ENCODE assay signal across 17 cellular contexts in the genomic region with DNA sequence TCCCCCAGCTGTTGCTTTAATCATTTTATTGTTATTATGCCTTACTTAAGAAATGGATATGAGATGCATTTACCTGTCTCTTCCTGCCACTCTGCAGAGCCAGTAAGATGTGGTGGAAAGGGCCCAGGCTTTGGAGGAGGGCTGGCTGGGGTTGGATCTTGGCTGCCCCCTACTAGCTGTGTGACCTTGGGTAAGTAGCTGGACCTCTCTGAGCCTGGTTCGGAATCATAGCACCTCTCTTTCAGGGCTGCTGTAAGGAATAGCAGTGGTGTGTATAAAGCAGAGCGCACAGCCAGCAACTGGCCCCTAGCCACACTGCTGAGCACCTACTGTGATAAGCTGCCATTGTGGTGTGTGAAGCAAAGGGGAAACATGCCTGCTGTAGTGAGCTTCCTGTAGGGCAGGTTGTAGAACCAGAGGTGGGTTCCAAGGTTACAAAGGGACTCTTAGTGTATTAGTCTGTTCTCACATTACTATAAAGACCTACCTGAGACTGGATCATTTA. TPM values are rescaled to one million over a fixed set of nuclear protein-coding genes. Genes with fewer than 3 reads are reported as not detected.
DNase-seq lines count a peak whose midpoint lies in the region; ATAC-seq, FAIRE-seq and TF ChIP-seq lines count a peak whose summit lies in the region.
"Had no signal": no experiment of that assay in that cellular context is flagged by ENCODE, and none has a peak within 500 bp of the region (broad histone marks: within the 10 kb centered on the region; RNA-seq: fewer than 3 reads in every experiment).

No MANE protein-coding gene starts in this region.

- no peaks in the 10 kb centered on the region for H3K9me3 ChIP-seq in K562 (replicated peaks; ENCODE audit: control insufficient read depth, insufficient read depth, low read depth, low read length)
- H3K9me3 ChIP-seq in H9 (ENCODE audit: control insufficient read depth, low read depth, low read length) = no peaks in the 10 kb centered on the region

- H4K5ac ChIP-seq in H9 (ENCODE audit: insufficient read length, low read depth, low read length) = no peak overlapping the region

- H3K36me3 Mint-ChIP-seq in H9 (ENCODE audit: insufficient read depth in 1 of 3, low read depth in 3 of 3) = peaks cover 0 to 1% (median under 1%) of the 10 kb centered on the region in 3 experiments; a peak in 2 of 7 replicates
- H3K36me3 Mint-ChIP-seq: IgD-negative memory B cell had no signal

- 18% methylated on average over 2 of the region's 2 CpGs for WGBS in K562 (ENCODE audit: insufficient coverage, low coverage, missing lambda C conversion rate)
- no CpG with 5 or more reads among the region's 2 CpGs for WGBS in H9 (ENCODE audit: extremely low coverage, insufficient read length, low lambda C conversion rate)

- no peaks in the 10 kb centered on the region for H3K79me1 ChIP-seq in H9 (ENCODE audit: insufficient read depth, low read depth, low read length, poor library complexity, severe bottlenecking)

- H2BK5ac ChIP-seq in H9 (ENCODE audit: insufficient read length, low read length) = no peak overlapping the region

- H4K8ac ChIP-seq in H9 (replicated peaks; ENCODE audit: insufficient read length, low read depth, low read length) = no peak overlapping the region

- no peak overlapping the region for H2BK12ac ChIP-seq in H9 (ENCODE audit: insufficient read length, low read depth, low read length)

- peaks cover 28 to 59% of the 10 kb centered on the region in 2 experiments; a peak in 4 of 5 replicates for H3K27me3 ChIP-seq in K562 (ENCODE audit: control insufficient read depth in 2 of 2, insufficient read depth in 2 of 2, low read length in 2 of 2)
- H3K27me3 ChIP-seq in H9 (ENCODE audit: insufficient read depth, low read length) = no peaks in the 10 kb centered on the region

- H2BK120ac ChIP-seq in H9 (ENCODE audit: low read depth, low read length, poor library complexity, severe bottlenecking) = no peak overlapping the region

- peaks cover 0 to 2% of the 10 kb centered on the region in 2 experiments; a peak in 2 of 4 replicates for H3K4me1 Mint-ChIP-seq in H9
- H3K4me1 Mint-ChIP-seq: B cell had no signal

- no peak for TF ChIP-seq RAD21 in K562 (CRISPR knock-in tag; conservative IDR thresholded peaks at IDR 0.05 in 1 of 2, IDR thresholded peaks at IDR 0.05 in 1 of 2)

- POLR2A ChIA-PET in K562 (lab: Yijun Ruan, JAX) = interaction anchor here (0.6 to 0.7 kb wide), 2 partner anchors 17 to 900 kb away, joined by 3 read pairs; no protein-coding TSS in a partner anchor

- in situ Hi-C loops in K562 (cut with MboI) = no loop called here

- CTCF ChIA-PET in K562 (lab: Yijun Ruan, JAX; ENCODE audit: low intra/inter-chr PET ratio) = no interaction called here

- H3K36me3 ChIP-seq in K562 (ENCODE audit: control insufficient read depth, insufficient read depth, low read length) = no peaks in the 10 kb centered on the region

- peaks cover 4% of the 10 kb centered on the region for H3K23me2 ChIP-seq in H9 (ENCODE audit: insufficient read length, low read depth, low read length, poor library complexity, severe bottlenecking)

- peaks cover 9% of the 10 kb centered on the region; the same call in 1 of the 2 replicates for H4K20me1 ChIP-seq in K562 (replicated peaks; ENCODE audit: control insufficient read depth, insufficient read depth, low read length)
- H4K20me1 ChIP-seq in H9 (ENCODE audit: control insufficient read depth, insufficient read depth, insufficient read length) = no peaks in the 10 kb centered on the region

- peaks cover 0 to 1% of the 10 kb centered on the region in 2 experiments; a peak in 4 of 5 replicates for H3K9me3 Mint-ChIP-seq in H9
- H3K9me3 Mint-ChIP-seq: CD4-positive, alpha-beta T cell had no signal

- intact Hi-C loops in left ventricle myocardium superior (cut with micrococcal nuclease) (no loop called here), Right ventricle myocardium inferior (cut with DNase I) (no loop called here), K562 (cut with micrococcal nuclease) (no loop called here)

- no peak overlapping the region for H3T11ph ChIP-seq in H9 (ENCODE audit: low read length)

- no peak overlapping the region for H3K27ac Mint-ChIP-seq in H9
- H3K27ac Mint-ChIP-seq: B cell; CD4-positive, alpha-beta T cell; IgD-negative memory B cell had no signal

- no peak overlapping the region for H3K18ac ChIP-seq in H9 (ENCODE audit: insufficient read length, low read depth, low read length)

- H3K4ac ChIP-seq in H9 (ENCODE audit: low read depth, low read length) = no peak overlapping the region

- H3K27me3 Mint-ChIP-seq in H9 (ENCODE audit: low read depth) = peaks cover 14% of the 10 kb centered on the region

- no peak overlapping the region for H3K56ac ChIP-seq in H9 (ENCODE audit: insufficient read length, low read depth, low read length)

- TF ChIP-seq EP300 in K562 (IDR thresholded peaks at IDR 0.05; ENCODE audit: low read length) = no peak

- H3K4me1 ChIP-seq in K562 (replicated peaks in 1 of 2; ENCODE audit: control insufficient read depth in 2 of 2, insufficient read depth in 2 of 2, low read length in 2 of 2) (peaks cover 0 to 4% of the 10 kb centered on the region in 2 experiments; a peak in 2 of 5 replicates), H9 (ENCODE audit: insufficient read depth, low read length) (no peaks in the 10 kb centered on the region)

- BruUV-seq in K562 (replicated peaks; lab: Mats Ljungman, UMichigan) = no TSS peak

- H3K4me3 Mint-ChIP-seq in H9 = no peak overlapping the region
- H3K4me3 Mint-ChIP-seq: B cell; CD4-positive, alpha-beta T cell; IgD-negative memory B cell had no signal

- DNase-seq in left ventricle myocardium superior (no peak), Right ventricle myocardium inferior (ENCODE audit: missing footprints) (no peak), NCI-H146 (lab: John Stamatoyannopoulos, UW) (peak; percentile 25), K562 (ENCODE audit: extremely low read depth in 1 of 4, low spot score in 3 of 4) (no peak), H54 (ENCODE audit: insufficient read length, low spot score) (no peak), H9 (no peak), iPS-NIHi11 (ENCODE audit: low spot score) (no peak)
- DNase-seq: C1 segment of cervical spinal cord; Calu3; CD4-positive, alpha-beta T cell; DMS 273 treated with DMSO at 0.1 percent for 48 hours; GM23248; HCEC 1CT had no signal

- ATAC-seq in left ventricle myocardium superior (peak; percentile 64), Right ventricle myocardium inferior (no peak), K562 (no peak)
- ATAC-seq: GM12878 had no signal

- H3K4me3 ChIP-seq in K562 = no peak overlapping the region
- H3K4me3 ChIP-seq: GM12878, GM23248 had no signal

- H3K27ac ChIP-seq in K562 (ENCODE audit: extremely low read depth, low read depth, low read length) = no peak overlapping the region
- no peak overlapping the region for H3K27ac ChIP-seq in H9 (ENCODE audit: insufficient read length, low read depth, low read length)
- H3K27ac ChIP-seq: GM23248 had no signal

- H3K79me2 ChIP-seq in K562 (ENCODE audit: control insufficient read depth, insufficient read depth, low read length) (no peaks in the 10 kb centered on the region), H9 (ENCODE audit: insufficient read depth, low read length) (no peaks in the 10 kb centered on the region)

- H2AK5ac ChIP-seq in H9 (ENCODE audit: insufficient read length, low read length) = no peak overlapping the region

- H3K9me1 ChIP-seq in K562 (ENCODE audit: control insufficient read depth, insufficient read depth, low read length) = peaks cover 5% of the 10 kb centered on the region

- no peak overlapping the region for H2BK20ac ChIP-seq in H9 (ENCODE audit: low read depth, low read length, poor library complexity, severe bottlenecking)

- H3K14ac ChIP-seq in H9 (ENCODE audit: insufficient read depth, low read length) = no peak overlapping the region; the same call in 1 of the 2 replicates

- no peak overlapping the region for H2AFZ ChIP-seq in K562 (ENCODE audit: low read depth, low read length)
- no peak overlapping the region for H2AFZ ChIP-seq in H9 (ENCODE audit: low read length)
- H2AFZ ChIP-seq: GM23248 had no signal

- H2BK15ac ChIP-seq in H9 (ENCODE audit: low read depth, low read length) = no peak overlapping the region

- no peak for FAIRE-seq in K562 (lab: Jason Lieb, UNC)
- no peak for FAIRE-seq in H54 (lab: Jason Lieb, UNC)
- FAIRE-seq: GM12878, GM18507 had no signal

- no peak overlapping the region for H3K23ac ChIP-seq in H9 (ENCODE audit: insufficient read length, low read depth, low read length)

- no peak overlapping the region for H4K91ac ChIP-seq in H9 (ENCODE audit: insufficient read length, low read depth, low read length)

- H3K4me2 ChIP-seq in K562 (ENCODE audit: insufficient read depth, low read length) (no peak overlapping the region), H9 (ENCODE audit: insufficient read depth, insufficient read length, low read length) (no peak overlapping the region)

- no peak for TF ChIP-seq CTCF in K562 (IDR thresholded peaks at IDR 0.05 in 2 of 3, conservative IDR thresholded peaks at IDR 0.05 in 1 of 3; ENCODE audit: insufficient read depth in 2 of 3, low read depth in 1 of 3, low read length in 3 of 3)
- no peak for TF ChIP-seq CTCF in H9 (conservative IDR thresholded peaks at IDR 0.05)

- H3K9ac ChIP-seq in K562 (ENCODE audit: insufficient read depth in 1 of 2, low read depth in 2 of 2, low read length in 2 of 2) (no peak overlapping the region), H9 (ENCODE audit: extremely low read depth, insufficient read length, low read length) (no peak overlapping the region)
- H3K9ac ChIP-seq: GM23248 had no signal

- TF ChIP-seq POLR2A in K562 (conservative IDR thresholded peaks at IDR 0.05) = no peak
- no peak for TF ChIP-seq POLR2A in H54 (IDR thresholded peaks at IDR 0.05; ENCODE audit: low read depth, low read length)

RNA-seq across cellular contexts. Expression of a gene that starts 23.9 kb away (rescaled TPM):
- 42.2 TPM for total RNA-seq in left ventricle myocardium superior
- total RNA-seq in Right ventricle myocardium inferior = 39.3 TPM
- 2.1 and 2.2 TPM in 2 replicates for total RNA-seq in K562 (2011; cell fraction: chromatin; rRNA removed; ENCODE audit: low replicate concordance)
- total RNA-seq in K562 (2011; cell fraction: nucleolus; rRNA removed) = 0.92 and 1.2 TPM in 2 replicates
- 1.1 and 1.5 TPM in 2 replicates for total RNA-seq in K562 (2011; cell fraction: nucleoplasm; rRNA removed)
- total RNA-seq in K562 (2014; rRNA removed) = 0.45 and 0.54 TPM in 2 replicates
- 0.16 and 0.18 TPM in 2 replicates for total RNA-seq in K562 (2014; rRNA removed; fragmentation: Illumina TruSeq; extraction: Trizol)
- 0.29 and 0.49 TPM in 2 replicates for total RNA-seq in K562 (2015; rRNA removed; fragmentation: Illumina TruSeq; extraction: Trizol)
- 0.83 and 1.1 TPM in 2 replicates for total RNA-seq in K562 (2021)
- 0.31 and 0.36 TPM in 2 replicates for polyA plus RNA-seq in K562 (2011; rRNA removed)
- 0.15 and 0.31 TPM in 2 replicates for polyA plus RNA-seq in K562 (2011; cell fraction: cytosol; rRNA removed)
- polyA plus RNA-seq in K562 (2011; cell fraction: nucleus; rRNA removed) = 0.32 and 0.47 TPM in 2 replicates
- polyA plus RNA-seq in K562 (2012) = 1.9 and 4.6 TPM in 2 replicates
- polyA plus RNA-seq in K562 (2014; fragmentation: Illumina TruSeq; extraction: Trizol) = 0.58 and 1.1 TPM in 2 replicates
- under 1 TPM; 0.04 to 0.14 TPM for polyA plus RNA-seq in K562 (2014; fragmentation: Nextera tagmentation; extraction: Ambion mirVana)
- polyA plus RNA-seq in K562 (2014; rRNA removed) = 0.45 and 0.90 TPM in 2 replicates
- polyA minus RNA-seq in K562 (2011; rRNA and poly(A)+ RNA removed) = 0.35 and 0.42 TPM in 2 replicates
- polyA minus RNA-seq in K562 (2011; cell fraction: cytosol; rRNA and poly(A)+ RNA removed) = 0.36 and 0.86 TPM in 2 replicates
- 0.40 and 0.44 TPM in 2 replicates for polyA minus RNA-seq in K562 (2011; cell fraction: nucleus; rRNA and poly(A)+ RNA removed)
- total RNA-seq in H9 (2021) = 1.3 and 1.6 TPM in 2 replicates
- total RNA-seq: GM23248 had no signal
- polyA plus RNA-seq: IgD-negative memory B cell had no signal

Comparison
In these comparisons a context has a peak if more than half of its experiments do, and no peak if none do; other contexts are left out.
1. RNA of a gene that starts 23.9 kb away (total RNA-seq): 42.2 TPM in left ventricle myocardium superior (single experiment) and 39.3 TPM in Right ventricle myocardium inferior (single experiment); 1.3 to 1.6 TPM in H9 and 0.16 to 2.2 TPM in K562; every median in the first group is over 10 times any median in the second.